In genomic region chr2:96860065-96861029, GRCh38 we compare ENCODE assay signal across 1 cellular context.
TF ChIP-seq lines count a peak whose summit lies in the region.

No MANE protein-coding gene starts in this region.

TF ChIP-seq in HEK293, 187 proteins besides CTCF, POLR2A, EP300 and RAD21 (continued from another document):
- TF ChIP-seq ZSCAN4 (tag by site-specific recombination; IDR thresholded peaks at IDR 0.05) = peak; percentile 65
- no peak for TF ChIP-seq ZSCAN16 (tag by site-specific recombination; IDR thresholded peaks at IDR 0.05)
- no peak for TF ChIP-seq GLI2 (tag by site-specific recombination; IDR thresholded peaks at IDR 0.05; ENCODE audit: borderline replicate concordance, low read depth)
- no peak for TF ChIP-seq ZNF211 (tag by site-specific recombination; IDR thresholded peaks at IDR 0.05; ENCODE audit: low read depth)
- TF ChIP-seq ZFHX2 (tag by site-specific recombination; conservative IDR thresholded peaks at IDR 0.05) = peak; percentile 60
- no peak for TF ChIP-seq TRIM28 (IDR thresholded peaks at IDR 0.05; ENCODE audit: borderline replicate concordance, low read length)
- no peak for TF ChIP-seq ZBTB26 (tag by site-specific recombination; optimal IDR thresholded peaks at IDR 0.05)
